Comparison of ENCODE assay signal across 19 cellular contexts in genomic region chr10:79979310-79979972, GRCh38. TPM values are rescaled to one million over a fixed set of nuclear protein-coding genes. Genes with fewer than 3 reads are reported as not detected.
"Had no signal": no experiment of that assay in that cellular context is flagged by ENCODE, and none has a peak within 500 bp of the region (broad histone marks: within the 10 kb centered on the region; RNA-seq: fewer than 3 reads in every experiment).

No MANE protein-coding gene starts in this region.

- H3K4me2 ChIP-seq: hepatocyte, smooth muscle cell had no signal

- H3K27ac ChIP-seq: adrenal gland, foreskin keratinocyte, hepatocyte, ovary, WERI-Rb-1 had no signal

- H3K9me3 ChIP-seq: adrenal gland, ovary had no signal

- H3K27me3 ChIP-seq: ovary had no signal

- H2AFZ ChIP-seq: hepatocyte had no signal

- DNase-seq: activated CD4-positive, alpha-beta T cell treated with anti-CD3 and anti-CD28 coated beads for 1 hour; activated CD4-positive, alpha-beta T cell treated with anti-CD3 and anti-CD28 coated beads, Interleukin-2, amount 50 U/mL, for 4 hours; activated gamma-delta T cell; adrenal gland; foreskin keratinocyte; left colon; ovary; stimulated activated CD4-positive, alpha-beta T cell treated with anti-CD3 and anti-CD28 coated beads, Interleukin-4, amount 100 ng/mL, for 1 hour; stimulated activated naive CD8-positive, alpha-beta T cell treated with anti-CD3 and anti-CD28 coated beads, Interleukin-15, amount 100 ng/mL, for 72 hours; T-helper 17 cell; WERI-Rb-1 had no signal

- H3K36me3 ChIP-seq: adrenal gland, ovary, WERI-Rb-1 had no signal

- H3K4me3 ChIP-seq: adrenal gland, dorsolateral prefrontal cortex, hepatocyte, ovary, smooth muscle cell had no signal

- ATAC-seq: activated naive CD4-positive, alpha-beta T cell treated with anti-CD3 and anti-CD28 coated beads, Interleukin-2, amount 50 U/mL, for 72 hours; foreskin keratinocyte; left colon; sciatic nerve; stimulated activated naive CD8-positive, alpha-beta T cell treated with anti-CD3 and anti-CD28 coated beads, Interleukin-15, amount 100 ng/mL, for 72 hours; T-helper 17 cell had no signal

RNA-seq across cellular contexts. Expression of gene SFTPD, which starts 30.5 kb away (rescaled TPM):
- total RNA-seq: epithelial cell of proximal tubule, fibroblast of lung, left colon, mononuclear cell, T-helper 17 cell had no signal
- polyA plus RNA-seq: fibroblast of lung had no signal
